In genomic region chr1:8570435-8570834, GRCh38 we compare ENCODE assay signal across 2 cellular contexts.
TF ChIP-seq lines count a peak whose summit lies in the region.

No MANE protein-coding gene starts in this region.

TF ChIP-seq in HepG2, 621 proteins besides CTCF, POLR2A, EP300 and RAD21 (continued from another document):
- TF ChIP-seq HMGXB4 (CRISPR knock-in tag; IDR thresholded peaks at IDR 0.05; ENCODE audit: borderline replicate concordance in 1 of 2, low read depth in 1 of 2) = no peak
- no peak for TF ChIP-seq ZNF746 (CRISPR knock-in tag; IDR thresholded peaks at IDR 0.05)
- TF ChIP-seq ZNF558 (CRISPR knock-in tag; IDR thresholded peaks at IDR 0.05; ENCODE audit: borderline replicate concordance) = no peak
- no peak for TF ChIP-seq HES4 (CRISPR knock-in tag; IDR thresholded peaks at IDR 0.05; ENCODE audit: borderline replicate concordance)
- TF ChIP-seq JUNB (CRISPR knock-in tag; IDR thresholded peaks at IDR 0.05; ENCODE audit: borderline replicate concordance) = no peak
- no peak for TF ChIP-seq IRF1 (CRISPR knock-in tag; IDR thresholded peaks at IDR 0.05; ENCODE audit: low read depth)
- no peak for TF ChIP-seq ZNF18 (CRISPR knock-in tag; IDR thresholded peaks at IDR 0.05; ENCODE audit: insufficient replicate concordance)
- TF ChIP-seq RBM22 (optimal IDR thresholded peaks at IDR 0.05; ENCODE audit: low read length) = no peak
- no peak for TF ChIP-seq THAP11 (CRISPR knock-in tag; IDR thresholded peaks at IDR 0.05)
- no peak for TF ChIP-seq ZNF564 (CRISPR knock-in tag; IDR thresholded peaks at IDR 0.05)

TF ChIP-seq in endothelial cell of umbilical vein, 7 proteins besides CTCF, POLR2A, EP300 and RAD21 (continued from another document):
- TF ChIP-seq MAX (IDR thresholded peaks at IDR 0.05; ENCODE audit: insufficient read depth, insufficient read length) = no peak
- TF ChIP-seq MYC (IDR thresholded peaks at IDR 0.05; ENCODE audit: low read depth, low read length) = no peak
- no peak for TF ChIP-seq JUN (IDR thresholded peaks at IDR 0.05; ENCODE audit: borderline replicate concordance, insufficient read depth, insufficient read length, low read depth)
- no peak for TF ChIP-seq GATA2 (IDR thresholded peaks at IDR 0.05; ENCODE audit: insufficient read depth, insufficient read length, low read depth, low read length)
- TF ChIP-seq POLR2AphosphoS5 (IDR thresholded peaks at IDR 0.05; ENCODE audit: insufficient read depth, low read depth, low read length) = no peak
